ENCODE assay signal across 1 cellular context in the genomic region with DNA sequence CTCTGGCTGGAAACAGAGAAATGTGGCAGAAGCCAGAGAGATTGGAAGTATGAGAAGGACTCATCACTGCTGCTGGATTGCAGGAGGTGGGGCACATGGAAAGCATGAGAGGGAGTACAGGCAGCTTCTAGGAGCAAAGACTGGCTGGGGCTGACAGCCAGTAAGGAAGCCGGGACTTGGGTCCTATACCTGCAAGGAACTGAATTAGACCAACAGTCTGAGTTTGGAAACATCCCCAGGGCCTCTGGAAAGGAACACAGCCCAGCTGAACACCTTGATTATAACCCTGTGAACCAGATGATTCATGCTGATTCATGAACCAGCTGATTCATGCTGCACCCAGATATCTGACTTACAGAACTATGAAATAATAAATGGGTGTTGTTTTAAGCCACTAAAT.
TF ChIP-seq lines count a peak whose summit lies in the region.

No MANE protein-coding gene starts in this region.

TF ChIP-seq in H1, 55 proteins besides CTCF, POLR2A, EP300 and RAD21:
- TF ChIP-seq GTF2F1 (IDR thresholded peaks at IDR 0.05; ENCODE audit: borderline replicate concordance, low read depth, low read length) (no peak), YY1 (IDR thresholded peaks at IDR 0.05; ENCODE audit: low read depth, low read length) (no peak), BRCA1 (IDR thresholded peaks at IDR 0.05; ENCODE audit: low read depth, low read length) (no peak), HDAC2 (IDR thresholded peaks at IDR 0.05; ENCODE audit: borderline replicate concordance in 1 of 2, low read depth in 2 of 2, low read length in 2 of 2) (no peak), KDM5A (IDR thresholded peaks at IDR 0.05; ENCODE audit: low read length) (no peak), EGR1 (IDR thresholded peaks at IDR 0.05; ENCODE audit: borderline replicate concordance, low read depth, low read length) (no peak), HDAC6 (IDR thresholded peaks at IDR 0.05; ENCODE audit: low read depth, low read length) (no peak)
- TF ChIP-seq, protein P1, sequence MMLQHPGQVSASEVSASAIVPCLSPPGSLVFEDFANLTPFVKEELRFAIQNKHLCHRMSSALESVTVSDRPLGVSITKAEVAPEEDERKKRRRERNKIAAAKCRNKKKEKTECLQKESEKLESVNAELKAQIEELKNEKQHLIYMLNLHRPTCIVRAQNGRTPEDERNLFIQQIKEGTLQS (IDR thresholded peaks at IDR 0.05; ENCODE audit: insufficient read depth, low read depth, low read length), result no peak
TF ChIP-seq in H1: peak in this region for 0.
